ENCODE assay signal across 28 cellular contexts in the genomic region with DNA sequence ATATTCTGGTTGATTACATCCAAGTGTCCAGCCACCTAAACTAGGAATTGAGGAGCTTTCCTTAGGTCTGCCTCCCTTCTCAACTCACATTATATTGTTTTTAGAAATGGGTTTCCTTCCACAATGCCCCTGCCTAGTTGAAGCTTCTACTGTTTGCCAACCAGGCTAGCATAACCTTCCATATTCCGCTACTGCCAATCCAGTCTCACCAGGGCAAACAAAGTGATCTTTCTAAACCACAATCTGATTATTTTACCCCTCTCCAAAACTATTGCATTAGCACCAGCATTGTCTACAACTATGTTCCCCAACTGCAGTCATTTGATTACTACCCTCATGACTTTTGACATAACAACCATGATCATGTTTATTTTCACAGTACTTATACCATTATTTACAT.
"Had no signal": no experiment of that assay in that cellular context is flagged by ENCODE, and none has a peak within 500 bp of the region (broad histone marks: within the 10 kb centered on the region; RNA-seq: fewer than 3 reads in every experiment).

No MANE protein-coding gene starts in this region.

- ATAC-seq: effector memory CD8-positive, alpha-beta T cell; esophagus mucosa; foreskin keratinocyte; gastrocnemius medialis; gastroesophageal sphincter; heart left ventricle; heart right ventricle had no signal

- H3K27ac ChIP-seq: colonic mucosa, coronary artery, dorsolateral prefrontal cortex, epithelial cell of prostate, esophagus muscularis mucosa, esophagus squamous epithelium, foreskin keratinocyte, gastrocnemius medialis, gastroesophageal sphincter, heart left ventricle, heart right ventricle had no signal

- DNase-seq: colonic mucosa; cortex of kidney; dermis blood vessel endothelial cell; dorsolateral prefrontal cortex; effector CD4-positive, alpha-beta T cell; effector CD8-positive, alpha-beta T cell; effector memory CD4-positive, alpha-beta T cell; effector memory CD8-positive, alpha-beta T cell; endodermal cell; erythroblast; esophagus squamous epithelium; foreskin fibroblast; foreskin keratinocyte; foreskin melanocyte; gastrocnemius medialis; glutamatergic neuron; head of caudate nucleus; heart left ventricle; heart right ventricle had no signal

- H3K36me3 ChIP-seq: colonic mucosa, esophagus muscularis mucosa, esophagus squamous epithelium, gastrocnemius medialis, gastroesophageal sphincter, heart left ventricle, heart right ventricle had no signal

- H3K4me1 ChIP-seq: colonic mucosa, esophagus muscularis mucosa, esophagus squamous epithelium, foreskin keratinocyte, gastrocnemius medialis, gastroesophageal sphincter, heart left ventricle, heart right ventricle had no signal

- H3K27me3 ChIP-seq: colonic mucosa, gastrocnemius medialis, heart left ventricle had no signal

- H3K9me3 ChIP-seq: colonic mucosa, gastrocnemius medialis had no signal

- H3K4me3 ChIP-seq: colonic mucosa, coronary artery, dorsolateral prefrontal cortex, esophagus muscularis mucosa, esophagus squamous epithelium, gastrocnemius medialis, gastroesophageal sphincter, heart left ventricle, heart right ventricle had no signal

- FAIRE-seq: colon, endometrium, endothelial cell of umbilical vein, frontal cortex had no signal
